16 cellular contexts compared by ENCODE assay signal in genomic region chr1:80075351-80075750, GRCh38.
DNase-seq lines count a peak whose midpoint lies in the region; TF ChIP-seq lines count a peak whose summit lies in the region.
"Had no signal": no experiment of that assay in that cellular context is flagged by ENCODE, and none has a peak within 500 bp of the region (broad histone marks: within the 10 kb centered on the region; RNA-seq: fewer than 3 reads in every experiment).

No MANE protein-coding gene starts in this region.

- no peaks in the 10 kb centered on the region for H3K9me3 ChIP-seq in SU-DHL-6 (ENCODE audit: insufficient read depth, low read length)
- no peaks in the 10 kb centered on the region for H3K9me3 ChIP-seq in neural progenitor cell (ENCODE audit: low read depth)
- H3K9me3 ChIP-seq in left ventricle myocardium inferior (replicated peaks), result peaks cover 4% of the 10 kb centered on the region
- H3K9me3 ChIP-seq in SK-N-SH, result no peaks in the 10 kb centered on the region
- H3K9me3 ChIP-seq: BLaER1 treated with 17β-estradiol and CSF1 and Interleukin-3, amounts not matched to agents 10 nM and 100 nM; Caco-2 had no signal

- peaks cover 5% of the 10 kb centered on the region for H3K4me1 Mint-ChIP-seq in neural progenitor cell
- H3K4me1 Mint-ChIP-seq: B cell had no signal

- TF ChIP-seq EP300 in SK-N-SH (IDR thresholded peaks at IDR 0.05; ENCODE audit: borderline replicate concordance in 1 of 2, low read depth in 1 of 2, low read length in 1 of 2), result no peak

- H3K9ac ChIP-seq in SU-DHL-6 (ENCODE audit: low read length) (no peak overlapping the region), neural progenitor cell (no peak overlapping the region), SK-N-SH (no peak overlapping the region)
- H3K9ac ChIP-seq: BLaER1 treated with 17β-estradiol and CSF1 and Interleukin-3, amounts not matched to agents 10 nM and 100 nM had no signal

- H3K4me1 ChIP-seq in neural progenitor cell, result no peaks in the 10 kb centered on the region
- no peaks in the 10 kb centered on the region for H3K4me1 ChIP-seq in left ventricle myocardium inferior
- H3K4me1 ChIP-seq in SK-N-SH (ENCODE audit: control insufficient read depth in 1 of 2, insufficient read depth in 2 of 2, low read depth in 1 of 2, low read length in 1 of 2), result no peaks in the 10 kb centered on the region
- H3K4me1 ChIP-seq: BLaER1 treated with 17β-estradiol and CSF1 and Interleukin-3, amounts not matched to agents 10 nM and 100 nM; Caco-2 had no signal

- POLR2A ChIA-PET in SK-N-SH (lab: Yijun Ruan, JAX), result no interaction called here

- H3K27ac ChIP-seq in SU-DHL-6 (ENCODE audit: low read depth, low read length) (no peak overlapping the region), neural progenitor cell (no peak overlapping the region), left ventricle myocardium inferior (replicated peaks) (no peak overlapping the region), SK-N-SH (ENCODE audit: low read depth in 2 of 2, low read length in 1 of 2) (no peak overlapping the region)
- H3K27ac ChIP-seq: BLaER1 treated with 17β-estradiol and CSF1 and Interleukin-3, amounts not matched to agents 10 nM and 100 nM; C4-2B had no signal

- H3K4me3 Mint-ChIP-seq in neural progenitor cell, result no peak overlapping the region
- H3K4me3 Mint-ChIP-seq: B cell; CD4-positive, alpha-beta T cell; CD8-positive, alpha-beta T cell had no signal

- no peak overlapping the region for H3K4me2 ChIP-seq in SU-DHL-6 (ENCODE audit: low read depth, low read length, poor library complexity, severe bottlenecking)
- H3K4me2 ChIP-seq in neural progenitor cell, result no peak overlapping the region
- no peak overlapping the region for H3K4me2 ChIP-seq in SK-N-SH
- H3K4me2 ChIP-seq: BLaER1 treated with 17β-estradiol and CSF1 and Interleukin-3, amounts not matched to agents 10 nM and 100 nM had no signal

- TF ChIP-seq RAD21 in SK-N-SH (IDR thresholded peaks at IDR 0.05; ENCODE audit: low read length), result no peak

- no peaks in the 10 kb centered on the region for H3K27me3 Mint-ChIP-seq in neural progenitor cell (ENCODE audit: insufficient read depth, low read depth)
- H3K27me3 Mint-ChIP-seq: B cell; CD4-positive, alpha-beta T cell had no signal

- DNase-seq in neural progenitor cell (ENCODE audit: low spot score) (peak; percentile 6), left ventricle myocardium inferior (no peak), SK-N-SH (no peak), anterior cingulate cortex (lab: John Stamatoyannopoulos, UW) (no peak)
- DNase-seq: 8988T; AML-193; Caco-2; Calu3; CD4-positive, alpha-beta T cell; CD8-positive, alpha-beta T cell; DMS79 treated with DMSO at 0.1 percent for 48 hours; GF-D8 had no signal

- no peaks in the 10 kb centered on the region for H3K27me3 ChIP-seq in SU-DHL-6 (ENCODE audit: low read length)
- no peaks in the 10 kb centered on the region for H3K27me3 ChIP-seq in neural progenitor cell
- H3K27me3 ChIP-seq in left ventricle myocardium inferior (ENCODE audit: low read depth), result no peaks in the 10 kb centered on the region
- H3K27me3 ChIP-seq in SK-N-SH (ENCODE audit: insufficient read depth), result no peaks in the 10 kb centered on the region
- H3K27me3 ChIP-seq: BLaER1 treated with 17β-estradiol and CSF1 and Interleukin-3, amounts not matched to agents 10 nM and 100 nM had no signal

- intact Hi-C loops in left ventricle myocardium inferior (cut with micrococcal nuclease), result no loop called here

- H3K9me2 ChIP-seq in SU-DHL-6 (replicated peaks; ENCODE audit: insufficient read depth, low read length) (no peaks in the 10 kb centered on the region), SK-N-SH (no peaks in the 10 kb centered on the region)

- no peaks in the 10 kb centered on the region for H3K9me3 Mint-ChIP-seq in neural progenitor cell

- TF ChIP-seq CTCF in SU-DHL-6 (IDR thresholded peaks at IDR 0.05; ENCODE audit: insufficient read depth, low read length, poor library complexity, severe bottlenecking) (no peak), neural progenitor cell (IDR thresholded peaks at IDR 0.05) (no peak), left ventricle myocardium inferior (IDR thresholded peaks at IDR 0.05; ENCODE audit: borderline replicate concordance) (no peak), SK-N-SH (IDR thresholded peaks at IDR 0.05) (no peak)

- H3K36me3 ChIP-seq in SU-DHL-6 (ENCODE audit: low read length) (no peaks in the 10 kb centered on the region), neural progenitor cell (no peaks in the 10 kb centered on the region), left ventricle myocardium inferior (no peaks in the 10 kb centered on the region), SK-N-SH (replicated peaks in 1 of 2; ENCODE audit: control insufficient read depth in 1 of 2, insufficient read depth in 2 of 2, low read length in 1 of 2) (no peaks in the 10 kb centered on the region)
- H3K36me3 ChIP-seq: BLaER1 treated with 17β-estradiol and CSF1 and Interleukin-3, amounts not matched to agents 10 nM and 100 nM had no signal

- H3K36me3 Mint-ChIP-seq in neural progenitor cell, result no peaks in the 10 kb centered on the region
- H3K36me3 Mint-ChIP-seq: CD8-positive, alpha-beta T cell had no signal

- CTCF ChIA-PET in SK-N-SH (lab: Yijun Ruan, JAX), result no interaction called here

- H3F3A ChIP-seq in SU-DHL-6 (ENCODE audit: insufficient read depth) (0 out of 2 replicates have a peak, but pooled peaks cover 3% of the 10 kb centered on the region), neural progenitor cell (ENCODE audit: low read depth) (no peaks in the 10 kb centered on the region), SK-N-SH (replicated peaks; ENCODE audit: insufficient read depth) (no peaks in the 10 kb centered on the region)

- H2AFZ ChIP-seq in SU-DHL-6 (ENCODE audit: low read depth, low read length, severe bottlenecking), result peak overlapping the region; percentile 51
- H2AFZ ChIP-seq in neural progenitor cell (replicated peaks), result no peak overlapping the region
- H2AFZ ChIP-seq in SK-N-SH (ENCODE audit: low read depth), result no peak overlapping the region

- 75% methylated on average over 4 of the region's 4 CpGs for WGBS in SK-N-SH (ENCODE audit: low lambda C conversion rate)

- H3K79me2 ChIP-seq in SU-DHL-6 (ENCODE audit: insufficient read depth, low read length) (no peaks in the 10 kb centered on the region), neural progenitor cell (ENCODE audit: low read depth) (no peaks in the 10 kb centered on the region), SK-N-SH (ENCODE audit: insufficient read depth) (no peaks in the 10 kb centered on the region)

- no peak overlapping the region for H3K4me3 ChIP-seq in SU-DHL-6 (ENCODE audit: insufficient read depth, low read length, poor library complexity, severe bottlenecking)
- no peak overlapping the region for H3K4me3 ChIP-seq in neural progenitor cell
- H3K4me3 ChIP-seq in left ventricle myocardium inferior, result no peak overlapping the region
- no peak overlapping the region for H3K4me3 ChIP-seq in SK-N-SH (ENCODE audit: low read depth in 2 of 2, low read length in 1 of 2)
- H3K4me3 ChIP-seq: BLaER1 treated with 17β-estradiol and CSF1 and Interleukin-3, amounts not matched to agents 10 nM and 100 nM had no signal

- H4K20me1 ChIP-seq in SU-DHL-6 (ENCODE audit: low read depth, low read length), result no peaks in the 10 kb centered on the region
- no peaks in the 10 kb centered on the region for H4K20me1 ChIP-seq in neural progenitor cell (ENCODE audit: low read depth)
- no peaks in the 10 kb centered on the region for H4K20me1 ChIP-seq in SK-N-SH (ENCODE audit: insufficient read depth)
- H4K20me1 ChIP-seq: BLaER1 treated with 17β-estradiol and CSF1 and Interleukin-3, amounts not matched to agents 10 nM and 100 nM had no signal

- no peak overlapping the region for H3K27ac Mint-ChIP-seq in neural progenitor cell
- H3K27ac Mint-ChIP-seq: B cell; CD4-positive, alpha-beta T cell; CD8-positive, alpha-beta T cell had no signal

TF ChIP-seq in SK-N-SH, 30 proteins besides CTCF, POLR2A, EP300 and RAD21:
- TF ChIP-seq MEF2A (IDR thresholded peaks at IDR 0.05; ENCODE audit: borderline replicate concordance, low read depth), result no peak
- TF ChIP-seq GATA2 (CRISPR knock-in tag; IDR thresholded peaks at IDR 0.05), result no peak
- no peak for TF ChIP-seq RCOR1 (IDR thresholded peaks at IDR 0.05; ENCODE audit: low read length)
- TF ChIP-seq EZH2phosphoT487 (IDR thresholded peaks at IDR 0.05; ENCODE audit: borderline replicate concordance, low read depth), result no peak
- TF ChIP-seq TEAD4 (IDR thresholded peaks at IDR 0.05; ENCODE audit: borderline replicate concordance, insufficient read depth), result no peak
- TF ChIP-seq FOXM1 (IDR thresholded peaks at IDR 0.05; ENCODE audit: low read depth), result no peak
- TF ChIP-seq PBX3 (IDR thresholded peaks at IDR 0.05), result no peak
- TF ChIP-seq JUND (IDR thresholded peaks at IDR 0.05), result no peak
- TF ChIP-seq YY1 (IDR thresholded peaks at IDR 0.05; ENCODE audit: low read depth), result no peak
- no peak for TF ChIP-seq ELF1 (IDR thresholded peaks at IDR 0.05)
TF ChIP-seq in SK-N-SH: peak in this region for 0.
